In the genomic region with DNA sequence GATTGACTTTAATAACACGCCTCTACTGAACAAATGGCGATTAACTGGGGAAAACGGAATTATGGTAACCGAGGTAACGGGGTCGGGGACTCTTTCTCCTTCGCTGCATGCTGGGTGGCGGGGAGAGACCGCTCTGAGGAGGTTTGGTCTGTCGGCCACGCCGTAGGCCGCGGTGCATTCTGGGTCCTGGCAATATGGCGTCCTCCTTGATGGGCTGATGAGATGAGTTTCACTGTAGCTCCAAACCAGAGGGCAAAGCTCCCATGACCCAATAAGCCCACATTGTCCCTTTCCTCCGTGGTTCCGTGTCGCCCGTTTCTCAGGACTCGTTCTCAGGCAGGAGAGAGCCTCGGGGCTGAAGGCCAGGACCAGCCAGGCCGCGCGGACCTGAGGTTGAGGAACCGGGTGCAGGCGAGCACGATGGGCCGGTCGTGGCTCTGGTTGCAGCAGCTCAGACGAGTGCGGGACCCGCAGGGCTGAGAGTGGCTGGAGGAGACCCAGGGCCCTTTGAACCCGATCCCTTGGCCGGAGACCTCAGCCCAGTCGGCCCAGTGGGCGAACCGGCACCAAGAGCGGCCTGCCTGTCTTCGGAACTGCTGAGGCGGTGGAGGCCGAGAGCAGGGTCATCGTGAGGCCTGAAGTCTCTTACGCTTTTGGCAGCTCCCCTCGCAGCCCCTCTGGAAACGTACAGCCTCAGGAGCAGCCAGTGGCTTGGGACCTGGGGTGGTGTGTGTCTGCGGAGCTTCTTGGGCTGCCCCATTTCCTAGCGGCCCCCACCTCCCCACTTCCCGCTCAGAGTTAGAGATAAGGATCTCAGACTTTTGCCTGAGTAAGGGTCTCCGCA, we compare ENCODE assay signal across 1 cellular context.
TF ChIP-seq lines count a peak whose summit lies in the region.

A gene with protein sequence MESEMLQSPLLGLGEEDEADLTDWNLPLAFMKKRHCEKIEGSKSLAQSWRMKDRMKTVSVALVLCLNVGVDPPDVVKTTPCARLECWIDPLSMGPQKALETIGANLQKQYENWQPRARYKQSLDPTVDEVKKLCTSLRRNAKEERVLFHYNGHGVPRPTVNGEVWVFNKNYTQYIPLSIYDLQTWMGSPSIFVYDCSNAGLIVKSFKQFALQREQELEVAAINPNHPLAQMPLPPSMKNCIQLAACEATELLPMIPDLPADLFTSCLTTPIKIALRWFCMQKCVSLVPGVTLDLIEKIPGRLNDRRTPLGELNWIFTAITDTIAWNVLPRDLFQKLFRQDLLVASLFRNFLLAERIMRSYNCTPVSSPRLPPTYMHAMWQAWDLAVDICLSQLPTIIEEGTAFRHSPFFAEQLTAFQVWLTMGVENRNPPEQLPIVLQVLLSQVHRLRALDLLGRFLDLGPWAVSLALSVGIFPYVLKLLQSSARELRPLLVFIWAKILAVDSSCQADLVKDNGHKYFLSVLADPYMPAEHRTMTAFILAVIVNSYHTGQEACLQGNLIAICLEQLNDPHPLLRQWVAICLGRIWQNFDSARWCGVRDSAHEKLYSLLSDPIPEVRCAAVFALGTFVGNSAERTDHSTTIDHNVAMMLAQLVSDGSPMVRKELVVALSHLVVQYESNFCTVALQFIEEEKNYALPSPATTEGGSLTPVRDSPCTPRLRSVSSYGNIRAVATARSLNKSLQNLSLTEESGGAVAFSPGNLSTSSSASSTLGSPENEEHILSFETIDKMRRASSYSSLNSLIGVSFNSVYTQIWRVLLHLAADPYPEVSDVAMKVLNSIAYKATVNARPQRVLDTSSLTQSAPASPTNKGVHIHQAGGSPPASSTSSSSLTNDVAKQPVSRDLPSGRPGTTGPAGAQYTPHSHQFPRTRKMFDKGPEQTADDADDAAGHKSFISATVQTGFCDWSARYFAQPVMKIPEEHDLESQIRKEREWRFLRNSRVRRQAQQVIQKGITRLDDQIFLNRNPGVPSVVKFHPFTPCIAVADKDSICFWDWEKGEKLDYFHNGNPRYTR (N-terminal part only) (plus strand): TSS at position 184 of the 844 bp plus-strand sequence. CDS start 792 bp downstream, outside the sequence.

TF ChIP-seq in K562, 482 proteins besides CTCF, POLR2A, EP300 and RAD21 (continued from another document and continues in another):
- TF ChIP-seq WHSC1 (IDR thresholded peaks at IDR 0.05; ENCODE audit: low read length) (no peak), L3MBTL2 (IDR thresholded peaks at IDR 0.05) (peak; percentile 91), SP2 (IDR thresholded peaks at IDR 0.05; ENCODE audit: extremely low read depth, low read depth, low read length, poor library complexity, severe bottlenecking) (no peak), KDM2B (CRISPR knock-in tag; IDR thresholded peaks at IDR 0.05) (no peak), SMAD1 (IDR thresholded peaks at IDR 0.05; ENCODE audit: low read depth, low read length, partially characterized antibody) (peak; percentile 47), CBX8 (IDR thresholded peaks at IDR 0.05; ENCODE audit: borderline replicate concordance, extremely low read depth, low read depth, low read length, poor library complexity, severe bottlenecking) (no peak), ZFP1 (CRISPR knock-in tag; IDR thresholded peaks at IDR 0.05) (no peak), NR2C2 (CRISPR knock-in tag; IDR thresholded peaks at IDR 0.05) (peak; percentile 76; the same call in 1 of the 2 replicates), NR2C2 (tag; IDR thresholded peaks at IDR 0.05) (peak; percentile 56), FOXP1 (CRISPR knock-in tag; IDR thresholded peaks at IDR 0.05) (peak; percentile 93), PHF20 (IDR thresholded peaks at IDR 0.05; ENCODE audit: partially characterized antibody) (peak; percentile 96), ZNF77 (CRISPR knock-in tag; IDR thresholded peaks at IDR 0.05) (no peak), CSDE1 (IDR thresholded peaks at IDR 0.05) (0 out of 4 replicates have a peak, but pooled peaks of 1 of the 2 experiments have one; percentile 71), ZC3H4 (CRISPR knock-in tag; IDR thresholded peaks at IDR 0.05; ENCODE audit: borderline replicate concordance) (0 out of 2 replicates have a peak, but pooled peaks have one; percentile 77), ZFX (CRISPR knock-in tag; IDR thresholded peaks at IDR 0.05) (peak; percentile 95), TAF7 (tag; IDR thresholded peaks at IDR 0.05) (peak; percentile 95), POLR2G (IDR thresholded peaks at IDR 0.05; ENCODE audit: low read depth, low read length) (peak; percentile 87), STAG1 (CRISPR knock-in tag; IDR thresholded peaks at IDR 0.05; ENCODE audit: borderline replicate concordance) (no peak; the same call in 1 of the 2 replicates), TRIM28 (IDR thresholded peaks at IDR 0.05) (no peak)
- TF ChIP-seq, protein P1, sequence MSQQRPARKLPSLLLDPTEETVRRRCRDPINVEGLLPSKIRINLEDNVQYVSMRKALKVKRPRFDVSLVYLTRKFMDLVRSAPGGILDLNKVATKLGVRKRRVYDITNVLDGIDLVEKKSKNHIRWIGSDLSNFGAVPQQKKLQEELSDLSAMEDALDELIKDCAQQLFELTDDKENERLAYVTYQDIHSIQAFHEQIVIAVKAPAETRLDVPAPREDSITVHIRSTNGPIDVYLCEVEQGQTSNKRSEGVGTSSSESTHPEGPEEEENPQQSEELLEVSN (IDR thresholded peaks at IDR 0.05; ENCODE audit: borderline replicate concordance in 1 of 2, extremely low read depth in 1 of 2, insufficient read depth in 1 of 2, insufficient read length in 1 of 2, low read depth in 1 of 2, low read length in 1 of 2, poor library complexity in 1 of 2, severe bottlenecking in 1 of 2), result peak; percentile 97
- TF ChIP-seq, protein P2, sequence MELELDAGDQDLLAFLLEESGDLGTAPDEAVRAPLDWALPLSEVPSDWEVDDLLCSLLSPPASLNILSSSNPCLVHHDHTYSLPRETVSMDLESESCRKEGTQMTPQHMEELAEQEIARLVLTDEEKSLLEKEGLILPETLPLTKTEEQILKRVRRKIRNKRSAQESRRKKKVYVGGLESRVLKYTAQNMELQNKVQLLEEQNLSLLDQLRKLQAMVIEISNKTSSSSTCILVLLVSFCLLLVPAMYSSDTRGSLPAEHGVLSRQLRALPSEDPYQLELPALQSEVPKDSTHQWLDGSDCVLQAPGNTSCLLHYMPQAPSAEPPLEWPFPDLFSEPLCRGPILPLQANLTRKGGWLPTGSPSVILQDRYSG (tag; conservative IDR thresholded peaks at IDR 0.05; ENCODE audit: low read depth), result 0 out of 2 replicates have a peak, but pooled peaks have one; percentile 37
- TF ChIP-seq, protein P3, sequence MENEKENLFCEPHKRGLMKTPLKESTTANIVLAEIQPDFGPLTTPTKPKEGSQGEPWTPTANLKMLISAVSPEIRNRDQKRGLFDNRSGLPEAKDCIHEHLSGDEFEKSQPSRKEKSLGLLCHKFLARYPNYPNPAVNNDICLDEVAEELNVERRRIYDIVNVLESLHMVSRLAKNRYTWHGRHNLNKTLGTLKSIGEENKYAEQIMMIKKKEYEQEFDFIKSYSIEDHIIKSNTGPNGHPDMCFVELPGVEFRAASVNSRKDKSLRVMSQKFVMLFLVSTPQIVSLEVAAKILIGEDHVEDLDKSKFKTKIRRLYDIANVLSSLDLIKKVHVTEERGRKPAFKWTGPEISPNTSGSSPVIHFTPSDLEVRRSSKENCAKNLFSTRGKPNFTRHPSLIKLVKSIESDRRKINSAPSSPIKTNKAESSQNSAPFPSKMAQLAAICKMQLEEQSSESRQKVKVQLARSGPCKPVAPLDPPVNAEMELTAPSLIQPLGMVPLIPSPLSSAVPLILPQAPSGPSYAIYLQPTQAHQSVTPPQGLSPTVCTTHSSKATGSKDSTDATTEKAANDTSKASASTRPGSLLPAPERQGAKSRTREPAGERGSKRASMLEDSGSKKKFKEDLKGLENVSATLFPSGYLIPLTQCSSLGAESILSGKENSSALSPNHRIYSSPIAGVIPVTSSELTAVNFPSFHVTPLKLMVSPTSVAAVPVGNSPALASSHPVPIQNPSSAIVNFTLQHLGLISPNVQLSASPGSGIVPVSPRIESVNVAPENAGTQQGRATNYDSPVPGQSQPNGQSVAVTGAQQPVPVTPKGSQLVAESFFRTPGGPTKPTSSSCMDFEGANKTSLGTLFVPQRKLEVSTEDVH (IDR thresholded peaks at IDR 0.05; ENCODE audit: low read depth, partially characterized antibody), result peak; percentile 25
- TF ChIP-seq, protein P4, sequence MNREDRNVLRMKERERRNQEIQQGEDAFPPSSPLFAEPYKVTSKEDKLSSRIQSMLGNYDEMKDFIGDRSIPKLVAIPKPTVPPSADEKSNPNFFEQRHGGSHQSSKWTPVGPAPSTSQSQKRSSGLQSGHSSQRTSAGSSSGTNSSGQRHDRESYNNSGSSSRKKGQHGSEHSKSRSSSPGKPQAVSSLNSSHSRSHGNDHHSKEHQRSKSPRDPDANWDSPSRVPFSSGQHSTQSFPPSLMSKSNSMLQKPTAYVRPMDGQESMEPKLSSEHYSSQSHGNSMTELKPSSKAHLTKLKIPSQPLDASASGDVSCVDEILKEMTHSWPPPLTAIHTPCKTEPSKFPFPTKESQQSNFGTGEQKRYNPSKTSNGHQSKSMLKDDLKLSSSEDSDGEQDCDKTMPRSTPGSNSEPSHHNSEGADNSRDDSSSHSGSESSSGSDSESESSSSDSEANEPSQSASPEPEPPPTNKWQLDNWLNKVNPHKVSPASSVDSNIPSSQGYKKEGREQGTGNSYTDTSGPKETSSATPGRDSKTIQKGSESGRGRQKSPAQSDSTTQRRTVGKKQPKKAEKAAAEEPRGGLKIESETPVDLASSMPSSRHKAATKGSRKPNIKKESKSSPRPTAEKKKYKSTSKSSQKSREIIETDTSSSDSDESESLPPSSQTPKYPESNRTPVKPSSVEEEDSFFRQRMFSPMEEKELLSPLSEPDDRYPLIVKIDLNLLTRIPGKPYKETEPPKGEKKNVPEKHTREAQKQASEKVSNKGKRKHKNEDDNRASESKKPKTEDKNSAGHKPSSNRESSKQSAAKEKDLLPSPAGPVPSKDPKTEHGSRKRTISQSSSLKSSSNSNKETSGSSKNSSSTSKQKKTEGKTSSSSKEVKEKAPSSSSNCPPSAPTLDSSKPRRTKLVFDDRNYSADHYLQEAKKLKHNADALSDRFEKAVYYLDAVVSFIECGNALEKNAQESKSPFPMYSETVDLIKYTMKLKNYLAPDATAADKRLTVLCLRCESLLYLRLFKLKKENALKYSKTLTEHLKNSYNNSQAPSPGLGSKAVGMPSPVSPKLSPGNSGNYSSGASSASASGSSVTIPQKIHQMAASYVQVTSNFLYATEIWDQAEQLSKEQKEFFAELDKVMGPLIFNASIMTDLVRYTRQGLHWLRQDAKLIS (CRISPR knock-in tag; IDR thresholded peaks at IDR 0.05), result peak; percentile 78; the same call in 1 of the 2 replicates
- TF ChIP-seq, protein P5, sequence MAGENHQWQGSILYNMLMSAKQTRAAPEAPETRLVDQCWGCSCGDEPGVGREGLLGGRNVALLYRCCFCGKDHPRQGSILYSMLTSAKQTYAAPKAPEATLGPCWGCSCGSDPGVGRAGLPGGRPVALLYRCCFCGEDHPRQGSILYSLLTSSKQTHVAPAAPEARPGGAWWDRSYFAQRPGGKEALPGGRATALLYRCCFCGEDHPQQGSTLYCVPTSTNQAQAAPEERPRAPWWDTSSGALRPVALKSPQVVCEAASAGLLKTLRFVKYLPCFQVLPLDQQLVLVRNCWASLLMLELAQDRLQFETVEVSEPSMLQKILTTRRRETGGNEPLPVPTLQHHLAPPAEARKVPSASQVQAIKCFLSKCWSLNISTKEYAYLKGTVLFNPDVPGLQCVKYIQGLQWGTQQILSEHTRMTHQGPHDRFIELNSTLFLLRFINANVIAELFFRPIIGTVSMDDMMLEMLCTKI (IDR thresholded peaks at IDR 0.05; ENCODE audit: partially characterized antibody), result no peak
- TF ChIP-seq, protein P6, sequence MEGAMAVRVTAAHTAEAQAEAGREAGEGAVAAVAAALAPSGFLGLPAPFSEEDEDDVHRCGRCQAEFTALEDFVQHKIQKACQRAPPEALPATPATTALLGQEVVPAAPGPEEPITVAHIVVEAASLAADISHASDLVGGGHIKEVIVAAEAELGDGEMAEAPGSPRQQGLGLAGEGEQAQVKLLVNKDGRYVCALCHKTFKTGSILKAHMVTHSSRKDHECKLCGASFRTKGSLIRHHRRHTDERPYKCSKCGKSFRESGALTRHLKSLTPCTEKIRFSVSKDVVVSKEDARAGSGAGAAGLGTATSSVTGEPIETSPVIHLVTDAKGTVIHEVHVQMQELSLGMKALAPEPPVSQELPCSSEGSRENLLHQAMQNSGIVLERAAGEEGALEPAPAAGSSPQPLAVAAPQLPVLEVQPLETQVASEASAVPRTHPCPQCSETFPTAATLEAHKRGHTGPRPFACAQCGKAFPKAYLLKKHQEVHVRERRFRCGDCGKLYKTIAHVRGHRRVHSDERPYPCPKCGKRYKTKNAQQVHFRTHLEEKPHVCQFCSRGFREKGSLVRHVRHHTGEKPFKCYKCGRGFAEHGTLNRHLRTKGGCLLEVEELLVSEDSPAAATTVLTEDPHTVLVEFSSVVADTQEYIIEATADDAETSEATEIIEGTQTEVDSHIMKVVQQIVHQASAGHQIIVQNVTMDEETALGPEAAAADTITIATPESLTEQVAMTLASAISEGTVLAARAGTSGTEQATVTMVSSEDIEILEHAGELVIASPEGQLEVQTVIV (CRISPR knock-in tag; IDR thresholded peaks at IDR 0.05; ENCODE audit: borderline replicate concordance), result no peak
- TF ChIP-seq, protein P7, sequence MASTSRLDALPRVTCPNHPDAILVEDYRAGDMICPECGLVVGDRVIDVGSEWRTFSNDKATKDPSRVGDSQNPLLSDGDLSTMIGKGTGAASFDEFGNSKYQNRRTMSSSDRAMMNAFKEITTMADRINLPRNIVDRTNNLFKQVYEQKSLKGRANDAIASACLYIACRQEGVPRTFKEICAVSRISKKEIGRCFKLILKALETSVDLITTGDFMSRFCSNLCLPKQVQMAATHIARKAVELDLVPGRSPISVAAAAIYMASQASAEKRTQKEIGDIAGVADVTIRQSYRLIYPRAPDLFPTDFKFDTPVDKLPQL (IDR thresholded peaks at IDR 0.05; ENCODE audit: extremely low read depth, insufficient read length), result peak; percentile 43
- TF ChIP-seq, protein P8, sequence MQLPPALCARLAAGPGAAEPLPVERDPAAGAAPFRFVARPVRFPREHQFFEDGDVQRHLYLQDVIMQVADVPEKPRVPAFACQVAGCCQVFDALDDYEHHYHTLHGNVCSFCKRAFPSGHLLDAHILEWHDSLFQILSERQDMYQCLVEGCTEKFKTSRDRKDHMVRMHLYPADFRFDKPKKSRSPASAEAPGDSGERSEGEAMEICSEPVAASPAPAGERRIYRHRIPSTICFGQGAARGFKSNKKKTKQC (CRISPR knock-in tag; IDR thresholded peaks at IDR 0.05), result peak; percentile 97
- TF ChIP-seq, protein P9, sequence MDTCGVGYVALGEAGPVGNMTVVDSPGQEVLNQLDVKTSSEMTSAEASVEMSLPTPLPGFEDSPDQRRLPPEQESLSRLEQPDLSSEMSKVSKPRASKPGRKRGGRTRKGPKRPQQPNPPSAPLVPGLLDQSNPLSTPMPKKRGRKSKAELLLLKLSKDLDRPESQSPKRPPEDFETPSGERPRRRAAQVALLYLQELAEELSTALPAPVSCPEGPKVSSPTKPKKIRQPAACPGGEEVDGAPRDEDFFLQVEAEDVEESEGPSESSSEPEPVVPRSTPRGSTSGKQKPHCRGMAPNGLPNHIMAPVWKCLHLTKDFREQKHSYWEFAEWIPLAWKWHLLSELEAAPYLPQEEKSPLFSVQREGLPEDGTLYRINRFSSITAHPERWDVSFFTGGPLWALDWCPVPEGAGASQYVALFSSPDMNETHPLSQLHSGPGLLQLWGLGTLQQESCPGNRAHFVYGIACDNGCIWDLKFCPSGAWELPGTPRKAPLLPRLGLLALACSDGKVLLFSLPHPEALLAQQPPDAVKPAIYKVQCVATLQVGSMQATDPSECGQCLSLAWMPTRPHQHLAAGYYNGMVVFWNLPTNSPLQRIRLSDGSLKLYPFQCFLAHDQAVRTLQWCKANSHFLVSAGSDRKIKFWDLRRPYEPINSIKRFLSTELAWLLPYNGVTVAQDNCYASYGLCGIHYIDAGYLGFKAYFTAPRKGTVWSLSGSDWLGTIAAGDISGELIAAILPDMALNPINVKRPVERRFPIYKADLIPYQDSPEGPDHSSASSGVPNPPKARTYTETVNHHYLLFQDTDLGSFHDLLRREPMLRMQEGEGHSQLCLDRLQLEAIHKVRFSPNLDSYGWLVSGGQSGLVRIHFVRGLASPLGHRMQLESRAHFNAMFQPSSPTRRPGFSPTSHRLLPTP (IDR thresholded peaks at IDR 0.05; ENCODE audit: borderline replicate concordance, extremely low read depth, insufficient read length), result no peak
